1 cellular context compared by ENCODE assay signal in the genomic region with DNA sequence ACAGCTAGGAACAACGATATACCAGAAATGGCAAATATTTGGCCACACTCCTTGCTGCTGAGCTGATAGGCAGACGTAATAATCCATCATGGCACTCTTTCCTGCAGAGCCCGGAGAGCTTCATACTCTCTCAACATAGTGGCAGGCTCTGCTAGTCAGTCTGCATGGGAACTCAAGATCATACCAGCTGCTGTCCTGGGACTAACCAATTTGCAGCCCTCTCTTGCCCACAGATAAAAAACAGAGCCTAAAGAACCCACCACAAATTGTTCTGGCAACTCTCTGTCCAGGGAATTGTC.
A peak's percentile ranks its signal among the peaks of the same experiment; 100 is the strongest.
TF ChIP-seq lines count a peak whose summit lies in the region.

No MANE protein-coding gene starts in this region.

TF ChIP-seq in HepG2, 621 proteins besides CTCF, POLR2A, EP300 and RAD21 (continued from another document):
- TF ChIP-seq SIN3B (IDR thresholded peaks at IDR 0.05; ENCODE audit: low read length): no peak
- peak; percentile 3 for TF ChIP-seq YY1 (IDR thresholded peaks at IDR 0.05; ENCODE audit: insufficient read depth, insufficient replicate concordance, low read depth, low read length)
- no peak for TF ChIP-seq ARID2 (CRISPR knock-in tag; IDR thresholded peaks at IDR 0.05; ENCODE audit: borderline replicate concordance)
- no peak for TF ChIP-seq CREB1 (IDR thresholded peaks at IDR 0.05)
- no peak for TF ChIP-seq CREB1 (CRISPR knock-in tag; IDR thresholded peaks at IDR 0.05)
- no peak for TF ChIP-seq SP1 (IDR thresholded peaks at IDR 0.05)
- no peak for TF ChIP-seq SP1 (CRISPR knock-in tag; IDR thresholded peaks at IDR 0.05)
